Comparison of ENCODE assay signal across 8 cellular contexts in genomic region chr4:139734201-139734874, GRCh38.
DNase-seq lines count a peak whose midpoint lies in the region; ATAC-seq, FAIRE-seq and TF ChIP-seq lines count a peak whose summit lies in the region.

No MANE protein-coding gene starts in this region.

- TF ChIP-seq CTCF in CD14-positive monocyte (IDR thresholded peaks at IDR 0.05) (no peak), cardiac fibroblast (IDR thresholded peaks at IDR 0.05; ENCODE audit: low read depth, low read length) (no peak), HepG2 (CRISPR knock-in tag; IDR thresholded peaks at IDR 0.05) (no peak), suprapubic skin (IDR thresholded peaks at IDR 0.05) (no peak), GM20000 (IDR thresholded peaks at IDR 0.05; ENCODE audit: extremely low read depth, missing control alignments) (no peak)

- H3K27ac Mint-ChIP-seq in CD14-positive monocyte, result peak overlapping the region; percentile 48 to 94 (median 90)

- H3K27me3 Mint-ChIP-seq in CD14-positive monocyte (ENCODE audit: low read depth in 3 of 3), result peaks cover 0 to 1% (median 1%) of the 10 kb centered on the region in 3 donors

- in situ Hi-C loops in HepG2 (cut with HindIII; ENCODE audit: extremely low pct_ligation_motif_present, low pct_unique_long_range_greater_than_20kb), result no loop called here

- H3K4me3 ChIP-seq in cardiac fibroblast (replicated peaks in 1 of 2; ENCODE audit: low read depth in 2 of 2, low read length in 2 of 2) (peak overlapping the region; percentile 34 to 49), HepG2 (replicated peaks in 1 of 3; ENCODE audit: insufficient read depth in 1 of 3, low read depth in 2 of 3, low read length in 3 of 3) (no peak overlapping the region), suprapubic skin (peak overlapping the region; percentile 53)

- H3K27ac ChIP-seq in HepG2 (ENCODE audit: extremely low read length, insufficient read depth, low read length) (no peak overlapping the region), suprapubic skin (peak overlapping the region; percentile 55)

- CTCF ChIA-PET in HepG2 (lab: Yijun Ruan, JAX; ENCODE audit: low intra/inter-chr PET ratio, low total read pairs), result no interaction called here

- peak overlapping the region; percentile 85 to 92 for H3K4me3 Mint-ChIP-seq in CD14-positive monocyte

- H3K9me3 ChIP-seq in HepG2 (ENCODE audit: low read length) (no peaks in the 10 kb centered on the region), suprapubic skin (no peaks in the 10 kb centered on the region)

- H3K4me1 ChIP-seq in HepG2 (ENCODE audit: insufficient read depth, low read length), result peaks cover 26% of the 10 kb centered on the region
- H3K4me1 ChIP-seq in suprapubic skin, result peaks cover 29% of the 10 kb centered on the region

- intact Hi-C loops in CD14-positive monocyte (cut with micrococcal nuclease), result loop anchor here in 1 of 2 donors (10.0 kb wide), 2 partner anchors 270 to 620 kb away; no protein-coding TSS in a partner anchor
- intact Hi-C loops in HepG2 (cut with micrococcal nuclease; ENCODE audit: unreplicated experiment), result no loop called here

- H3K4me2 ChIP-seq in HepG2 (ENCODE audit: low read depth, low read length), result no peak overlapping the region

- no peak for TF ChIP-seq RAD21 in HepG2 (CRISPR knock-in tag; IDR thresholded peaks at IDR 0.05)

- H3K4me1 Mint-ChIP-seq in CD14-positive monocyte, result peaks cover 51% of the 10 kb centered on the region

- no TSS peak for BruUV-seq in HepG2 (replicated peaks; lab: Mats Ljungman, UMichigan)

- no peak for DNase-seq in CD14-positive monocyte (ENCODE audit: low spot score)
- peak; percentile 29 for DNase-seq in M059J (ENCODE audit: low read depth)
- peak; percentile 77 to 85 for DNase-seq in cardiac fibroblast (ENCODE audit: low read depth in 2 of 2)
- DNase-seq in HepG2 (ENCODE audit: low spot score), result no peak
- no peak for DNase-seq in suprapubic skin (ENCODE audit: low spot score in 2 of 2)
- DNase-seq in GM12892 (ENCODE audit: insufficient read length), result no peak
- no peak for DNase-seq in GM20000 (ENCODE audit: low spot score)

- WGBS in HepG2 (ENCODE audit: low lambda C conversion rate), result 95% methylated on average over 14 of the region's 14 CpGs
- WGBS in suprapubic skin, result 8% methylated on average over 13 of the region's 14 CpGs

- no peak overlapping the region for H2AFZ ChIP-seq in HepG2 (ENCODE audit: low read length)

- TF ChIP-seq POLR2A in HepG2 (IDR thresholded peaks at IDR 0.05; ENCODE audit: insufficient read depth in 1 of 2, low read depth in 2 of 2, low read length in 2 of 2) (no peak), suprapubic skin (IDR thresholded peaks at IDR 0.05) (no peak), GM12892 (IDR thresholded peaks at IDR 0.05; ENCODE audit: low read depth, low read length) (no peak)

- H3K79me2 ChIP-seq in HepG2 (ENCODE audit: insufficient read depth, low read length), result no peaks in the 10 kb centered on the region

- POLR2A ChIA-PET in HepG2 (lab: Yijun Ruan, JAX), result no interaction called here

- H3K36me3 ChIP-seq in HepG2 (replicated peaks in 1 of 2; ENCODE audit: control insufficient read depth in 1 of 2, insufficient read depth in 2 of 2, low read length in 2 of 2), result peaks cover 0 to 15% of the 10 kb centered on the region in 2 experiments; a peak in 2 of 5 replicates
- no peaks in the 10 kb centered on the region for H3K36me3 ChIP-seq in suprapubic skin

- ATAC-seq in HepG2, result no peak
- ATAC-seq in HG02623 (IDR thresholded peaks at IDR 0.05; ENCODE audit: unreplicated experiment), result no peak

- H3K36me3 Mint-ChIP-seq in CD14-positive monocyte, result peaks cover 13 to 23% of the 10 kb centered on the region in 2 donors

- TF ChIP-seq EP300 in HepG2 (IDR thresholded peaks at IDR 0.05; ENCODE audit: low read depth in 2 of 2, low read length in 2 of 2) (no peak), HepG2 (CRISPR knock-in tag; IDR thresholded peaks at IDR 0.05; ENCODE audit: borderline replicate concordance) (no peak), suprapubic skin (IDR thresholded peaks at IDR 0.05) (no peak)

- H3K9me3 Mint-ChIP-seq in CD14-positive monocyte, result peaks cover 0 to 1% (median 0%) of the 10 kb centered on the region in 7 donors

- H3K9ac ChIP-seq in HepG2 (ENCODE audit: insufficient read depth, low read depth, low read length), result no peak overlapping the region

- FAIRE-seq in HepG2 (lab: Jason Lieb, UNC) (no peak), GM12892 (lab: Jason Lieb, UNC) (no peak)

- H4K20me1 ChIP-seq in HepG2 (ENCODE audit: insufficient read depth, low read length), result no peaks in the 10 kb centered on the region

- H3K27me3 ChIP-seq in HepG2 (ENCODE audit: control insufficient read depth in 1 of 2, insufficient read depth in 2 of 2, low read length in 2 of 2) (no peaks in the 10 kb centered on the region), suprapubic skin (no peaks in the 10 kb centered on the region)

TF ChIP-seq in HepG2, 621 proteins besides CTCF, POLR2A, EP300 and RAD21:
- TF ChIP-seq ZNF549 (CRISPR knock-in tag; IDR thresholded peaks at IDR 0.05) (no peak), CEBPB (IDR thresholded peaks at IDR 0.05; ENCODE audit: borderline replicate concordance, low read depth, low read length) (peak; percentile 46; the same call in 1 of the 2 replicates)

Comparison
In these comparisons a context has a peak if more than half of its experiments do, and no peak if none do; other contexts are left out.
1. DNase-seq: peak in M059J (single experiment) and cardiac fibroblast (2 of 2); none in CD14-positive monocyte (single experiment), HepG2 (single experiment), suprapubic skin (0 of 2), GM12892 (single experiment) and GM20000 (single experiment).
2. H3K4me3 ChIP-seq: peak in cardiac fibroblast (2 of 2) and suprapubic skin (single experiment); none in HepG2 (0 of 3).